Comparison of ENCODE assay signal across 1 cellular context in genomic region chr5:88245241-88245892, GRCh38.
TF ChIP-seq lines count a peak whose summit lies in the region.

No MANE protein-coding gene starts in this region.

TF ChIP-seq in GM12878, 131 proteins besides CTCF, POLR2A, EP300 and RAD21 (continued from another document):
- TF ChIP-seq ESRRA (IDR thresholded peaks at IDR 0.05; ENCODE audit: low read length) (no peak), HDAC6 (IDR thresholded peaks at IDR 0.05; ENCODE audit: unreplicated experiment) (no peak), SMARCA5 (IDR thresholded peaks at IDR 0.05) (no peak), NFXL1 (IDR thresholded peaks at IDR 0.05; ENCODE audit: borderline replicate concordance) (no peak), RCOR1 (conservative IDR thresholded peaks at IDR 0.05; ENCODE audit: low read depth, low read length) (no peak), E2F8 (IDR thresholded peaks at IDR 0.05; ENCODE audit: low read depth, partially characterized antibody) (no peak), MTA3 (IDR thresholded peaks at IDR 0.05; ENCODE audit: borderline replicate concordance, low read length) (no peak), ZNF24 (IDR thresholded peaks at IDR 0.05) (no peak), CBX5 (IDR thresholded peaks at IDR 0.05; ENCODE audit: low read depth) (no peak), CHD2 (IDR thresholded peaks at IDR 0.05; ENCODE audit: borderline replicate concordance, low read depth, low read length) (no peak), NBN (IDR thresholded peaks at IDR 0.05) (no peak)
- TF ChIP-seq, protein P1, sequence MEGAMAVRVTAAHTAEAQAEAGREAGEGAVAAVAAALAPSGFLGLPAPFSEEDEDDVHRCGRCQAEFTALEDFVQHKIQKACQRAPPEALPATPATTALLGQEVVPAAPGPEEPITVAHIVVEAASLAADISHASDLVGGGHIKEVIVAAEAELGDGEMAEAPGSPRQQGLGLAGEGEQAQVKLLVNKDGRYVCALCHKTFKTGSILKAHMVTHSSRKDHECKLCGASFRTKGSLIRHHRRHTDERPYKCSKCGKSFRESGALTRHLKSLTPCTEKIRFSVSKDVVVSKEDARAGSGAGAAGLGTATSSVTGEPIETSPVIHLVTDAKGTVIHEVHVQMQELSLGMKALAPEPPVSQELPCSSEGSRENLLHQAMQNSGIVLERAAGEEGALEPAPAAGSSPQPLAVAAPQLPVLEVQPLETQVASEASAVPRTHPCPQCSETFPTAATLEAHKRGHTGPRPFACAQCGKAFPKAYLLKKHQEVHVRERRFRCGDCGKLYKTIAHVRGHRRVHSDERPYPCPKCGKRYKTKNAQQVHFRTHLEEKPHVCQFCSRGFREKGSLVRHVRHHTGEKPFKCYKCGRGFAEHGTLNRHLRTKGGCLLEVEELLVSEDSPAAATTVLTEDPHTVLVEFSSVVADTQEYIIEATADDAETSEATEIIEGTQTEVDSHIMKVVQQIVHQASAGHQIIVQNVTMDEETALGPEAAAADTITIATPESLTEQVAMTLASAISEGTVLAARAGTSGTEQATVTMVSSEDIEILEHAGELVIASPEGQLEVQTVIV (IDR thresholded peaks at IDR 0.05; ENCODE audit: borderline replicate concordance, partially characterized antibody): no peak
- TF ChIP-seq, protein P2, sequence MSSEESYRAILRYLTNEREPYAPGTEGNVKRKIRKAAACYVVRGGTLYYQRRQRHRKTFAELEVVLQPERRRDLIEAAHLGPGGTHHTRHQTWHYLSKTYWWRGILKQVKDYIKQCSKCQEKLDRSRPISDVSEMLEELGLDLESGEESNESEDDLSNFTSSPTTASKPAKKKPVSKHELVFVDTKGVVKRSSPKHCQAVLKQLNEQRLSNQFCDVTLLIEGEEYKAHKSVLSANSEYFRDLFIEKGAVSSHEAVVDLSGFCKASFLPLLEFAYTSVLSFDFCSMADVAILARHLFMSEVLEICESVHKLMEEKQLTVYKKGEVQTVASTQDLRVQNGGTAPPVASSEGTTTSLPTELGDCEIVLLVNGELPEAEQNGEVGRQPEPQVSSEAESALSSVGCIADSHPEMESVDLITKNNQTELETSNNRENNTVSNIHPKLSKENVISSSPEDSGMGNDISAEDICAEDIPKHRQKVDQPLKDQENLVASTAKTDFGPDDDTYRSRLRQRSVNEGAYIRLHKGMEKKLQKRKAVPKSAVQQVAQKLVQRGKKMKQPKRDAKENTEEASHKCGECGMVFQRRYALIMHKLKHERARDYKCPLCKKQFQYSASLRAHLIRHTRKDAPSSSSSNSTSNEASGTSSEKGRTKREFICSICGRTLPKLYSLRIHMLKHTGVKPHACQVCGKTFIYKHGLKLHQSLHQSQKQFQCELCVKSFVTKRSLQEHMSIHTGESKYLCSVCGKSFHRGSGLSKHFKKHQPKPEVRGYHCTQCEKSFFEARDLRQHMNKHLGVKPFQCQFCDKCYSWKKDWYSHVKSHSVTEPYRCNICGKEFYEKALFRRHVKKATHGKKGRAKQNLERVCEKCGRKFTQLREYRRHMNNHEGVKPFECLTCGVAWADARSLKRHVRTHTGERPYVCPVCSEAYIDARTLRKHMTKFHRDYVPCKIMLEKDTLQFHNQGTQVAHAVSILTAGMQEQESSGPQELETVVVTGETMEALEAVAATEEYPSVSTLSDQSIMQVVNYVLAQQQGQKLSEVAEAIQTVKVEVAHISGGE (CRISPR knock-in tag; IDR thresholded peaks at IDR 0.05): no peak
